Comparison of ENCODE assay signal across 8 cellular contexts in the genomic region with DNA sequence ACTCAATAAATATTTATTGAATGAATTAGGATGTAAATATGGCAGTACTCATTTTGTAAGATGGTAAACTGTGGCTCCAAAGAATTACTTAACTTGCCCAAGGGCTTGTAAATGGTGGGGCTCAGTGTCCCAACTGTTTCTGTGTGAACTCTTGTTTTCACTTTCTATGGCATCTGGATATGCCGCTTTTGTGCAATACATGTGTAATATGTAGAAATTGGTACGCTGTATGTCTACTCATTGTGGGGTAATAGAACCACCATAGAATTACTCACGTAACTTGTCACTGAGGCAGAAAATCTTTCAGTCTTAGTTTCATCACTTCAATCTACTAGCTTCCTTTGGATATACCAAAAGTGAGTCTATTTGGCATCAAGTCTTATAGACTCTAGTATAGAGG. TPM values are rescaled to one million over a fixed set of nuclear protein-coding genes. Genes with fewer than 3 reads are reported as not detected.
DNase-seq lines count a peak whose midpoint lies in the region; ATAC-seq and TF ChIP-seq lines count a peak whose summit lies in the region.

No MANE protein-coding gene starts in this region.

- H2AFZ ChIP-seq in OCI-LY3 (ENCODE audit: low read depth, low read length): no peak overlapping the region

- H3K79me2 ChIP-seq in OCI-LY3 (ENCODE audit: low read length): peaks cover 48% of the 10 kb centered on the region

- H3K36me3 ChIP-seq in OCI-LY3 (replicated peaks; ENCODE audit: low read depth, low read length): peaks cover 30% of the 10 kb centered on the region

- no peak overlapping the region for H3K27ac Mint-ChIP-seq in osteocyte (ENCODE audit: unreplicated experiment)

- peak overlapping the region; percentile 79 for H3K27ac ChIP-seq in OCI-LY3 (ENCODE audit: low read length)
- peak overlapping the region in 6 of 59 donors; percentile 85 to 93 (median 89) for H3K27ac ChIP-seq in dorsolateral prefrontal cortex

- no peaks in the 10 kb centered on the region for H3K27me3 ChIP-seq in OCI-LY3 (ENCODE audit: low read depth, low read length)
- no peaks in the 10 kb centered on the region for H3K27me3 ChIP-seq in dorsolateral prefrontal cortex

- H3K27me3 Mint-ChIP-seq in osteocyte (ENCODE audit: unreplicated experiment): no peaks in the 10 kb centered on the region

- H3K4me2 ChIP-seq in OCI-LY3 (ENCODE audit: low read length): peak overlapping the region; percentile 96

- H3K9ac ChIP-seq in OCI-LY3 (ENCODE audit: low read length): peak overlapping the region; percentile 97

- H3K9me3 Mint-ChIP-seq in osteocyte (ENCODE audit: unreplicated experiment): no peaks in the 10 kb centered on the region

- peak overlapping the region; percentile 92 for H3K4me3 ChIP-seq in OCI-LY3 (ENCODE audit: low read length)
- H3K4me3 ChIP-seq in dorsolateral prefrontal cortex: peak overlapping the region; percentile 62 to 97 (median 82)

- peak; percentile 62 for DNase-seq in GF-D8 (lab: John Stamatoyannopoulos, UW)
- DNase-seq in dorsolateral prefrontal cortex: no peak
- no peak for DNase-seq in osteocyte (ENCODE audit: extremely low spot score, unreplicated experiment)
- DNase-seq in AG08396 (ENCODE audit: low spot score): no peak
- no peak for DNase-seq in NCI-H1105 (lab: John Stamatoyannopoulos, UW)

- H3K4me1 Mint-ChIP-seq in osteocyte (ENCODE audit: unreplicated experiment): peaks cover 18% of the 10 kb centered on the region

- peaks cover 10% of the 10 kb centered on the region for H3K4me1 ChIP-seq in OCI-LY3 (ENCODE audit: low read length)

- TF ChIP-seq CTCF in OCI-LY3 (IDR thresholded peaks at IDR 0.05; ENCODE audit: low read depth, low read length) (no peak), dorsolateral prefrontal cortex (IDR thresholded peaks at IDR 0.05 in 54 of 56, conservative IDR thresholded peaks at IDR 0.05 in 2 of 56; ENCODE audit: low read depth in 1 of 56, partially characterized antibody in 56 of 56) (no peak), osteocyte (IDR thresholded peaks at IDR 0.05) (no peak)

- H3K9me3 ChIP-seq in OCI-LY3 (ENCODE audit: insufficient read depth, low read length): no peaks in the 10 kb centered on the region

- ATAC-seq in HG02870 (IDR thresholded peaks at IDR 0.05; ENCODE audit: unreplicated experiment) (no peak), GM21423 (IDR thresholded peaks at IDR 0.05; ENCODE audit: unreplicated experiment) (no peak)

- peak overlapping the region; percentile 98 for H3K4me3 Mint-ChIP-seq in osteocyte (ENCODE audit: unreplicated experiment)

- peaks cover 17% of the 10 kb centered on the region for H3K36me3 Mint-ChIP-seq in osteocyte (ENCODE audit: unreplicated experiment)

- intact Hi-C loops in dorsolateral prefrontal cortex (cut with DNase I): loop anchor here in 1 of 2 donors (5.0 kb wide), 1 partner anchor 40 kb away; a partner anchor contains a TSS

- H4K20me1 ChIP-seq in OCI-LY3 (ENCODE audit: insufficient read depth, low read length): peaks cover 15% of the 10 kb centered on the region

RNA-seq across cellular contexts. Expression of a gene that starts 1.0 kb away (rescaled TPM):
- total RNA-seq in dorsolateral prefrontal cortex (100 to 1,000 TPM in 1 of 120 experiments, 10 to 100 TPM in 119; 45.0 to 101 (median 71.8) TPM), osteocyte (55.0 and 55.2 TPM in 2 replicates)

RNA-seq across cellular contexts. Expression of a gene that starts 28.6 kb away (rescaled TPM):
- 100 to 1,000 TPM in 10 of 120 experiments, 10 to 100 TPM in 110; 51.8 to 113 (median 87.9) TPM for total RNA-seq in dorsolateral prefrontal cortex
- 76.0 and 81.5 TPM in 2 replicates for total RNA-seq in osteocyte

RNA-seq across cellular contexts. Expression of a gene that starts 40.0 kb away (rescaled TPM):
- total RNA-seq in dorsolateral prefrontal cortex: 10 to 100 TPM in 91 of 120 experiments, 1 to 10 TPM in 29; 5.3 to 26.5 (median 12.5) TPM
- 3.4 and 5.3 TPM in 2 replicates for total RNA-seq in osteocyte

RNA-seq across cellular contexts. Expression of a gene that starts 41.6 kb away (rescaled TPM):
- 10 to 100 TPM; 37.9 to 58.4 (median 48.0) TPM for total RNA-seq in dorsolateral prefrontal cortex
- 29.9 and 31.7 TPM in 2 replicates for total RNA-seq in osteocyte

RNA-seq across cellular contexts. Expression of a gene that starts 49.7 kb away (rescaled TPM):
- total RNA-seq in dorsolateral prefrontal cortex (10 to 100 TPM in 54 of 120 experiments, 1 to 10 TPM in 66; 3.0 to 21.9 (median 9.4) TPM), osteocyte (49.9 and 55.6 TPM in 2 replicates)
